ENCODE assay signal across 8 cellular contexts in the genomic region with DNA sequence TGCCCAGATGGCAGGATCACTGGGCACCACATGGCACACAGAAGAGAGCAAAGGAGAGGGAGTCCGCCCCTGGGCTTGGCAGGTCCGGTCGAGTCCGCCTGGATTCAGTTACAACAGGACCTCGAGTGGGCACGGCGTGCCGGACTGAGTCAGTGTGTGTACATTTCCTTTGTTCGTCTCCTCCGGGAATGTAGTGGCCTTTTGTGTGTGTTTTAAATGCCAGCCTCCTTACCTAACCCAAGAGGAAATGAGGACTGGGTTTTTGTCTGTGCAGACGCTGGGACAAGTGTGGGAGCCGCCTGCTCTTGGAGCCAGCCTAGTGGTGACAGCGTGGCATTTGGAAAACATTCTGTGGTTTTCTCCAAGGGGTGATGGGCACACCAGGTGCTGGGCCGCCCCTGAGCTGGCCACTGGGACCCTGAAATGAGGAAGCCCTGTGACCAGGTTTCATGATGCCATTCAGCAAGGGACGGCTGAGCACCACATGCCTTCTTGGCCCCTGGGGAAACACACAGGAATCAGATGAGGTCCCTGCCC. TPM values are rescaled to one million over a fixed set of nuclear protein-coding genes. Genes with fewer than 3 reads are reported as not detected.
DNase-seq lines count a peak whose midpoint lies in the region; ATAC-seq and TF ChIP-seq lines count a peak whose summit lies in the region.

No MANE protein-coding gene starts in this region.

- peak; percentile 51; the same call in 1 of the 2 replicates for TF ChIP-seq EP300 in Ishikawa (IDR thresholded peaks at IDR 0.05; ENCODE audit: borderline replicate concordance)

- TF ChIP-seq CTCF in lower leg skin (IDR thresholded peaks at IDR 0.05) = no peak

- H3K4me3 ChIP-seq in lower leg skin (ENCODE audit: low read depth, poor library complexity, severe bottlenecking) = no peak overlapping the region

- TF ChIP-seq RAD21 in Ishikawa (IDR thresholded peaks at IDR 0.05; ENCODE audit: low read depth) = no peak; the same call in 1 of the 2 replicates

- WGBS in lower leg skin, 2 donors = 55 to 60% methylated on average over 14 to 15 of the region's 15 CpGs

- no peak for TF ChIP-seq POLR2A in lower leg skin (IDR thresholded peaks at IDR 0.05)

- intact Hi-C loops in lower leg skin (cut with DNase I; ENCODE audit: low total_unique reads) = no loop called here

- peak overlapping the region; percentile 22 for H3K27ac ChIP-seq in angular gyrus (ENCODE audit: low read depth, low read length)

- no peak for ATAC-seq in HG02840 (IDR thresholded peaks at IDR 0.05; ENCODE audit: low FRiP score, unreplicated experiment)
- no peak for ATAC-seq in HG02610 (IDR thresholded peaks at IDR 0.05; ENCODE audit: unreplicated experiment)
- ATAC-seq in HG02623 (IDR thresholded peaks at IDR 0.05; ENCODE audit: unreplicated experiment) = no peak
- ATAC-seq in HG02870 (IDR thresholded peaks at IDR 0.05; ENCODE audit: unreplicated experiment) = no peak

- peak; percentile 65 to 74 for DNase-seq in AML-193 (lab: John Stamatoyannopoulos, UW)
- peak; percentile 51 to 91 for DNase-seq in lower leg skin (ENCODE audit: low spot score in 2 of 2)

TF ChIP-seq in Ishikawa, 13 proteins besides CTCF, POLR2A, EP300 and RAD21:
- TF ChIP-seq TEAD4 (IDR thresholded peaks at IDR 0.05) (0 out of 2 replicates have a peak, but pooled peaks have one; percentile 21), TAF1 (IDR thresholded peaks at IDR 0.05; ENCODE audit: low read depth) (no peak), TCF12 (IDR thresholded peaks at IDR 0.05; ENCODE audit: low read depth) (peak; percentile 44), FOXM1 (IDR thresholded peaks at IDR 0.05; ENCODE audit: borderline replicate concordance, low read depth) (no peak)
- TF ChIP-seq, protein P1, sequence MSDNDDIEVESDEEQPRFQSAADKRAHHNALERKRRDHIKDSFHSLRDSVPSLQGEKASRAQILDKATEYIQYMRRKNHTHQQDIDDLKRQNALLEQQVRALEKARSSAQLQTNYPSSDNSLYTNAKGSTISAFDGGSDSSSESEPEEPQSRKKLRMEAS (IDR thresholded peaks at IDR 0.05) = peak; percentile 79

RNA-seq across cellular contexts. Expression of gene NEK6, which starts 9.6 kb away (rescaled TPM):
- 10 to 100 TPM in 2 of 4 donors, 1 to 10 TPM in 2; 6.0 to 14.7 (median 9.1) TPM for total RNA-seq in lower leg skin
